8 cellular contexts compared by ENCODE assay signal in genomic region chr1:28369225-28369517, GRCh38. TPM values are rescaled to one million over a fixed set of nuclear protein-coding genes. Genes with fewer than 3 reads are reported as not detected.
A peak's percentile ranks its signal among the peaks of the same experiment; 100 is the strongest.
DNase-seq lines count a peak whose midpoint lies in the region; ATAC-seq and TF ChIP-seq lines count a peak whose summit lies in the region.

No MANE protein-coding gene starts in this region.

- H3K9me3 ChIP-seq in DOHH2 (ENCODE audit: control insufficient read depth, insufficient read depth, low read length) (no peaks in the 10 kb centered on the region), RWPE2 (ENCODE audit: severe bottlenecking) (no peaks in the 10 kb centered on the region), esophagus squamous epithelium (no peaks in the 10 kb centered on the region), prostate gland (no peaks in the 10 kb centered on the region)

- peaks cover 8% of the 10 kb centered on the region for H3K36me3 ChIP-seq in DOHH2 (ENCODE audit: control insufficient read depth, low read length)
- H3K36me3 ChIP-seq in RWPE2 (ENCODE audit: low read depth), result peaks cover 9% of the 10 kb centered on the region; the same call in 1 of the 2 replicates
- no peaks in the 10 kb centered on the region for H3K36me3 ChIP-seq in esophagus squamous epithelium
- H3K36me3 ChIP-seq in prostate gland, result no peaks in the 10 kb centered on the region

- peaks cover 15% of the 10 kb centered on the region for H3K4me1 ChIP-seq in DOHH2 (ENCODE audit: control insufficient read depth, low read length)
- H3K4me1 ChIP-seq in RWPE2 (ENCODE audit: insufficient read depth, poor library complexity, severe bottlenecking), result peaks cover 24% of the 10 kb centered on the region
- H3K4me1 ChIP-seq in esophagus squamous epithelium, result peaks cover 26 to 64% (median 26%) of the 10 kb centered on the region in 3 donors
- no peaks in the 10 kb centered on the region for H3K4me1 ChIP-seq in prostate gland (replicated peaks)

- intact Hi-C loops in esophagus squamous epithelium (cut with DNase I) (no loop called here), prostate gland (cut with DNase I) (loop anchor here (10.0 kb wide), 1 partner anchor 506 kb away; no protein-coding TSS in a partner anchor)

- H3K79me2 ChIP-seq in DOHH2 (ENCODE audit: control insufficient read depth, low read length), result peaks cover 40% of the 10 kb centered on the region

- no peak for TF ChIP-seq CTCF in DOHH2 (IDR thresholded peaks at IDR 0.05; ENCODE audit: low read depth, low read length, poor library complexity, severe bottlenecking)
- no peak for TF ChIP-seq CTCF in RWPE2 (IDR thresholded peaks at IDR 0.05; ENCODE audit: poor library complexity, severe bottlenecking)
- TF ChIP-seq CTCF in esophagus squamous epithelium (IDR thresholded peaks at IDR 0.05), result no peak
- TF ChIP-seq CTCF in prostate gland (IDR thresholded peaks at IDR 0.05), result no peak

- H3K9me2 ChIP-seq in DOHH2 (replicated peaks; ENCODE audit: control insufficient read depth, low read length), result no peaks in the 10 kb centered on the region

- H3K4me2 ChIP-seq in DOHH2 (ENCODE audit: low read length), result peak overlapping the region; percentile 78

- ATAC-seq in RWPE2 (ENCODE audit: low read depth) (no peak), GM19452 (IDR thresholded peaks at IDR 0.05; ENCODE audit: unreplicated experiment) (no peak)

- DNase-seq in RWPE2 (ENCODE audit: low spot score), result no peak
- DNase-seq in esophagus squamous epithelium (lab: John Stamatoyannopoulos, UW), result no peak
- DNase-seq in prostate gland (ENCODE audit: low spot score), result no peak
- no peak for DNase-seq in NCI-H1436 treated with DMSO at 0.1 percent for 48 hours (lab: John Stamatoyannopoulos, UW)
- no peak for DNase-seq in NK-92 (lab: John Stamatoyannopoulos, UW; ENCODE audit: unreplicated experiment)
- no peak for DNase-seq in HT-29 (ENCODE audit: low spot score)

- TF ChIP-seq POLR2A in esophagus squamous epithelium (IDR thresholded peaks at IDR 0.05), result no peak
- no peak for TF ChIP-seq POLR2A in prostate gland (IDR thresholded peaks at IDR 0.05)

- 0 out of 2 replicates have a peak, but pooled peaks cover 2% of the 10 kb centered on the region for H3F3A ChIP-seq in DOHH2 (ENCODE audit: control insufficient read depth, insufficient read depth)

- H3K27me3 ChIP-seq in DOHH2 (ENCODE audit: control insufficient read depth, low read length) (no peaks in the 10 kb centered on the region), RWPE2 (ENCODE audit: insufficient read depth, poor library complexity, severe bottlenecking) (no peaks in the 10 kb centered on the region), esophagus squamous epithelium (no peaks in the 10 kb centered on the region), prostate gland (replicated peaks; ENCODE audit: insufficient read depth) (no peaks in the 10 kb centered on the region)

- H4K20me1 ChIP-seq in DOHH2 (ENCODE audit: control insufficient read depth, insufficient read depth, low read depth, low read length), result no peaks in the 10 kb centered on the region

- H3K4me3 ChIP-seq in DOHH2 (ENCODE audit: low read length) (peak overlapping the region; percentile 97), RWPE2 (ENCODE audit: severe bottlenecking) (peak overlapping the region; percentile 95), esophagus squamous epithelium (peak overlapping the region; percentile 73 to 93 (median 89)), prostate gland (peak overlapping the region; percentile 64 to 71)

- 47 to 54% methylated on average over 2 of the region's 2 CpGs for WGBS in esophagus squamous epithelium, 2 donors
- WGBS in prostate gland, result 56% methylated on average over 2 of the region's 2 CpGs

- H3K27ac ChIP-seq in DOHH2 (ENCODE audit: low read depth, low read length) (peak overlapping the region; percentile 76), RWPE2 (ENCODE audit: poor library complexity, severe bottlenecking) (peak overlapping the region; percentile 75), esophagus squamous epithelium (peak overlapping the region; percentile 92 to 97 (median 96)), prostate gland (peak overlapping the region; percentile 92 to 94)

RNA-seq across cellular contexts. Expression of gene PHACTR4, which starts 0.4 kb away (rescaled TPM):
- total RNA-seq in esophagus squamous epithelium (10 to 100 TPM; 33.4 to 41.0 (median 36.3) TPM), prostate gland (10 to 100 TPM; 38.9 to 45.0 TPM)
- 7.5 and 8.0 TPM in 2 replicates for total RNA-seq in HT-29 (2014; rRNA removed; shearing (Covaris generic))

RNA-seq across cellular contexts. Expression of gene MED18, which starts 40.3 kb away (rescaled TPM):
- total RNA-seq in esophagus squamous epithelium, result 10 to 100 TPM; 10.7 to 18.8 (median 15.6) TPM
- total RNA-seq in prostate gland, result 10 to 100 TPM in 1 of 2 donors, 1 to 10 TPM in 1; 9.9 to 14.0 TPM
- 9.6 TPM in 2 replicates for total RNA-seq in HT-29 (2014; rRNA removed; shearing (Covaris generic))
